Comparison of ENCODE assay signal across 12 cellular contexts in the genomic region with DNA sequence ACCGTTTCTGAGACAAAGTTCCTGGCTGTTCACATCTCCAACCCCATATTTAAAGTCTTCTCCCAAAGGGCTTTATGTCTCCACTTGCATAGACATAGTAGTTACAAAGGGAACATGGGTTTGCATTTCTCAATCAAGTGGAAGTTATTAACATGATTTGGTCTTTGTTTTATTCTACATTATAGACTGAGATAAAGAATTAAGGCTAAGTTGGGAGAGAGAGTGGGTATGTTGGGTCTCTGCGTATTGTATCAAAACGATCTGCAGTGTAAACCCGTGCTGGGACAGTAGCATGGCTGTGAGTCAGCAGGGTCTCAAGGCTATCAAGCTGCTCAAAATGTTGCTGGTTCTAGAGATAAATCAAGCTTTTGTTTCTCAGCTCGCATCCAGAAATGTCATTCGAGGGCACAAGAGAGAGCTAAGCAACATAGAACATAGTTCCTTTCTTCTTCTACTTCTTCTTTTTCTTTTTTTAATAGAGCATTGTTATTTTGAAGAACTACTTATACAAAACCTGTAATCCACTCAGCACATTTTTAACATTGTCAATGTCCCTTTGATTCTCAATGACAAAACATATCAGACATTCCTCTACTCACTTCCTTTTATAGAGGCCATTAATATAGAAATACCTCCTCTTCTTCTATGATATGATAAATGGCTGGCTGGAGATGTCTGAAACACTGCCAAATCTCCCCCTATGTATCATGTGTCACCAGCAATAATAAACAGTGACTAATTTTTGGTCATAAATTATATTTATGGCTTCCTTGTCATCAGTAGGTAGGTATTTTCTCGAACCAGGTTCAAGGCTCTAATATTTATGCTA. TPM values are rescaled to one million over a fixed set of nuclear protein-coding genes. Genes with fewer than 3 reads are reported as not detected.
DNase-seq lines count a peak whose midpoint lies in the region; ATAC-seq, FAIRE-seq and TF ChIP-seq lines count a peak whose summit lies in the region.
"Had no signal": no experiment of that assay in that cellular context is flagged by ENCODE, and none has a peak within 500 bp of the region (broad histone marks: within the 10 kb centered on the region; RNA-seq: fewer than 3 reads in every experiment).

No MANE protein-coding gene starts in this region.

- H3K4me1 ChIP-seq in suprapubic skin = no peaks in the 10 kb centered on the region

- no peak overlapping the region for H3K4me3 Mint-ChIP-seq in CD4-positive, alpha-beta T cell
- H3K4me3 Mint-ChIP-seq: dendritic cell treated with granulocyte-macrophage colony-stimulating factor and Interleukin-4, amounts not matched to agents 40 ng/mL and 50 ng/mL, for 4 days; natural killer cell had no signal

- H3K9me3 ChIP-seq in CD4-positive, alpha-beta T cell (ENCODE audit: control insufficient read depth, low read length) = no peaks in the 10 kb centered on the region
- H3K9me3 ChIP-seq in suprapubic skin = no peaks in the 10 kb centered on the region

- H3K27me3 Mint-ChIP-seq in CD4-positive, alpha-beta T cell = peaks cover 8% of the 10 kb centered on the region
- H3K27me3 Mint-ChIP-seq: dendritic cell treated with granulocyte-macrophage colony-stimulating factor and Interleukin-4, amounts not matched to agents 40 ng/mL and 50 ng/mL, for 4 days had no signal

- no peak for ATAC-seq in GM21360 (IDR thresholded peaks at IDR 0.05; ENCODE audit: unreplicated experiment)
- no peak for ATAC-seq in CD4-positive, alpha-beta T cell (ENCODE audit: poor library complexity)
- ATAC-seq: natural killer cell, Panc1 had no signal

- H3K4me1 Mint-ChIP-seq in CD4-positive, alpha-beta T cell (ENCODE audit: low read depth) = no peaks in the 10 kb centered on the region
- H3K4me1 Mint-ChIP-seq: natural killer cell had no signal

- TF ChIP-seq EP300 in suprapubic skin (IDR thresholded peaks at IDR 0.05) = no peak

- no peak overlapping the region for H3K27ac ChIP-seq in CD4-positive, alpha-beta T cell (ENCODE audit: low read depth, low read length)
- no peak overlapping the region for H3K27ac ChIP-seq in suprapubic skin

- intact Hi-C loops in CD4-positive, alpha-beta T cell (cut with DNase I, micrococcal nuclease) = no loop called here

- TF ChIP-seq POLR2A in suprapubic skin (IDR thresholded peaks at IDR 0.05) = no peak

- no peaks in the 10 kb centered on the region for H3K27me3 ChIP-seq in bronchial epithelial cell (ENCODE audit: control insufficient read depth, insufficient read depth, low read length)
- H3K27me3 ChIP-seq in CD4-positive, alpha-beta T cell (ENCODE audit: control insufficient read depth, insufficient read depth, low read length) = no peaks in the 10 kb centered on the region
- H3K27me3 ChIP-seq in suprapubic skin = no peaks in the 10 kb centered on the region

- H3K36me3 ChIP-seq in bronchial epithelial cell (ENCODE audit: control insufficient read depth, insufficient read depth, low read length) (no peaks in the 10 kb centered on the region), suprapubic skin (no peaks in the 10 kb centered on the region)

- no peak for FAIRE-seq in bronchial epithelial cell (lab: Jason Lieb, UNC)

- no peak overlapping the region for H3K4me3 ChIP-seq in bronchial epithelial cell (ENCODE audit: low read depth, low read length)
- H3K4me3 ChIP-seq in suprapubic skin = no peak overlapping the region

- H3K36me3 Mint-ChIP-seq in CD4-positive, alpha-beta T cell (ENCODE audit: low read depth) = no peaks in the 10 kb centered on the region
- H3K36me3 Mint-ChIP-seq: natural killer cell had no signal

- DNase-seq in Caki2 (ENCODE audit: low read depth) (peak; percentile 84), NCI-H1048 (lab: John Stamatoyannopoulos, UW) (peak; percentile 58), bronchial epithelial cell (ENCODE audit: low read depth) (peak; percentile 78), lung microvascular endothelial cell (ENCODE audit: low read depth in 2 of 2) (peak; percentile 87 to 91), NCI-H748 (lab: John Stamatoyannopoulos, UW; ENCODE audit: unreplicated experiment) (no peak), suprapubic skin (ENCODE audit: low spot score in 2 of 2) (no peak)
- no peak for DNase-seq in CD4-positive, alpha-beta T cell
- DNase-seq: activated CD4-positive, CD25-positive, alpha-beta regulatory T cell; natural killer cell had no signal

- POLR2A ChIA-PET in CD4-positive, alpha-beta T cell (lab: Charles Lee) = no interaction called here

- TF ChIP-seq CTCF in bronchial epithelial cell (IDR thresholded peaks at IDR 0.05; ENCODE audit: insufficient read depth, low read length, severe bottlenecking) (no peak), suprapubic skin (IDR thresholded peaks at IDR 0.05) (no peak)
- no peak for TF ChIP-seq CTCF in CD4-positive, alpha-beta T cell (IDR thresholded peaks at IDR 0.05)

- H3K9me3 Mint-ChIP-seq in CD4-positive, alpha-beta T cell = no peaks in the 10 kb centered on the region
- H3K9me3 Mint-ChIP-seq: dendritic cell treated with granulocyte-macrophage colony-stimulating factor and Interleukin-4, amounts not matched to agents 40 ng/mL and 50 ng/mL, for 4 days; natural killer cell had no signal

- 73% methylated on average over 7 of the region's 7 CpGs for WGBS in suprapubic skin

- in situ Hi-C loops in Caki2 (cut with HindIII; ENCODE audit: low pct_unique_long_range_greater_than_20kb, low sequenced_read_pairs) = no loop called here

- CTCF ChIA-PET in CD4-positive, alpha-beta T cell (lab: Charles Lee) = no interaction called here

- H3K27ac Mint-ChIP-seq in CD4-positive, alpha-beta T cell = no peak overlapping the region
- H3K27ac Mint-ChIP-seq: dendritic cell treated with granulocyte-macrophage colony-stimulating factor and Interleukin-4, amounts not matched to agents 40 ng/mL and 50 ng/mL, for 4 days; natural killer cell had no signal

RNA-seq across cellular contexts. Expression of a gene that starts 34.5 kb away (rescaled TPM):
- 23.6 and 26.7 TPM in 2 replicates for total RNA-seq in Caki2 (2014; rRNA removed; shearing (Covaris generic); ENCODE audit: low replicate concordance)
- 3.5 and 6.3 TPM in 2 replicates for total RNA-seq in bronchial epithelial cell
- 32.1 and 34.4 TPM in 2 replicates for total RNA-seq in lung microvascular endothelial cell
- total RNA-seq in CD4-positive, alpha-beta T cell = not detected
- total RNA-seq in suprapubic skin = 10 to 100 TPM in 1 of 4 donors, 1 to 10 TPM in 3; 2.8 to 37.9 (median 3.7) TPM

Comparison
In these comparisons a context has a peak if more than half of its experiments do, and no peak if none do; other contexts are left out.
1. DNase-seq: peak in Caki2 (single experiment), NCI-H1048 (single experiment), bronchial epithelial cell (single experiment) and lung microvascular endothelial cell (2 of 2); none in NCI-H748 (single experiment), CD4-positive, alpha-beta T cell (0 of 10) and suprapubic skin (0 of 2).